9 cellular contexts compared by ENCODE assay signal in the genomic region with DNA sequence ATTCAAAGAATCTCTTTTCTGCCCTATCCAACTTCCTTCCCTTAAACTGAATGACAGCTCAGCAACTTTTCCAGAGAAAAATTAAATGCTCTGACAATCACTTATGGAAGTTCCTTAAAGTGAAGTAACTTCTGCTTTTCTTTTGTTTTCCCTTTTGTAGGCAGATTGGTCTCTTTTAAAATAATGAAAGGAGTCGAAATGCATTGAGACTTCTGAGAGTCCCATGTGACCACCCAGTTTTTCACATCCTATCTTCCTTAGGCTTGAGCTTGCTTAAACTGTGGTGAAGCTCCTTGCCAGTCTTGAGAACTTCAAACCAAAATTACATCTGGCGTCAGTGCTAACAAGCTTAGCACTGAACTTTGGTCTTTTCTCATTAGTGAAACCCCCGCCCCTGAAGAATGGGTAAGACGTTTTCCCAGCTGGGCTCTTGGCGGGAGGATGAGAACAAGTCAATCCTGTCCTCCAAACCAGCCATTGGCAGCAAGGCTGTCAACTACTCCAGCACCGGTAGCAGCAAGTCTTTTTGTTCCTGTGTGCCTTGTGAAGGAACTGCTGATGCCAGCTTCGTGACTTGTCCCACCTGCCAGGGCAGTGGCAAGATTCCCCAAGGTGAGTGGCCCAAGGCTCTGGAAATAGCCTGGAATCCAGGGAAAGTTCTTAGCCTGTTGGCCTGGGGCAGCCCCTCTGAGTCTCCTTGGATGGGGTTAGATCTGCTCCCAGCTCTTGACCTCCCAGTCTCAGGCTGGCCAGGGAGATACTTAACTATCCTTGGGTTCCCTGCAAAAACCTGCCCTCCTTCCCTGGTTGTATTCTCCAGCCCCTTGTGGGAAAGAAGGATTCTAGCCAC. TPM values are rescaled to one million over a fixed set of nuclear protein-coding genes. Genes with fewer than 3 reads are reported as not detected.
DNase-seq lines count a peak whose midpoint lies in the region; ATAC-seq and TF ChIP-seq lines count a peak whose summit lies in the region.
"Had no signal": no experiment of that assay in that cellular context is flagged by ENCODE, and none has a peak within 500 bp of the region (broad histone marks: within the 10 kb centered on the region; RNA-seq: fewer than 3 reads in every experiment).

No MANE protein-coding gene starts in this region.

- no peaks in the 10 kb centered on the region for H3F3A ChIP-seq in OCI-LY1 (ENCODE audit: insufficient read depth, low read length)

- no peaks in the 10 kb centered on the region for H3K27me3 ChIP-seq in OCI-LY1 (ENCODE audit: insufficient read depth, low read length)
- no peaks in the 10 kb centered on the region for H3K27me3 ChIP-seq in neuronal stem cell (ENCODE audit: control insufficient read depth in 3 of 3, insufficient read depth in 3 of 3, low read depth in 1 of 3, low read length in 3 of 3)

- no peaks in the 10 kb centered on the region for H4K20me1 ChIP-seq in OCI-LY1 (ENCODE audit: insufficient read depth, low read length)

- H2AFZ ChIP-seq in OCI-LY1 (ENCODE audit: low read length) (no peak overlapping the region), neuronal stem cell (ENCODE audit: low read length) (no peak overlapping the region)

- H3K4me2 ChIP-seq in OCI-LY1 (ENCODE audit: low read length) (peak overlapping the region; percentile 82), neuronal stem cell (ENCODE audit: insufficient read depth, low read length, poor library complexity, severe bottlenecking) (no peak overlapping the region)

- H3K9ac ChIP-seq in OCI-LY1 (ENCODE audit: low read length) = peak overlapping the region; percentile 61; the same call in 1 of the 2 replicates
- H3K9ac ChIP-seq in neuronal stem cell (ENCODE audit: low read depth, low read length, poor library complexity) = no peak overlapping the region

- H2BK5ac ChIP-seq in neuronal stem cell (ENCODE audit: low read length) = no peak overlapping the region

- H3K14ac ChIP-seq in neuronal stem cell (ENCODE audit: low read length) = no peak overlapping the region

- peak overlapping the region; percentile 37 for H3K27ac ChIP-seq in OCI-LY1 (ENCODE audit: low read depth, low read length, poor library complexity, severe bottlenecking)
- no peak overlapping the region for H3K27ac ChIP-seq in neuronal stem cell (replicated peaks; ENCODE audit: low read length)

- no peak overlapping the region for H2BK12ac ChIP-seq in neuronal stem cell (ENCODE audit: low read length)

- H4K8ac ChIP-seq in neuronal stem cell (ENCODE audit: low read depth, low read length) = no peak overlapping the region

- no CpG with 5 or more reads among the region's 7 CpGs for WGBS in neuronal stem cell (ENCODE audit: extremely low coverage in 2 of 2, insufficient read length in 2 of 2, insufficient replicate concordance in 1 of 2), 2 donors

- H3K79me2 ChIP-seq in OCI-LY1 (ENCODE audit: insufficient read depth, low read length) = no peaks in the 10 kb centered on the region

- peaks cover 26% of the 10 kb centered on the region for H3K4me1 ChIP-seq in OCI-LY1 (ENCODE audit: insufficient read depth, low read length, severe bottlenecking)
- peaks cover 0 to 2% of the 10 kb centered on the region in 2 donors for H3K4me1 ChIP-seq in neuronal stem cell (ENCODE audit: control insufficient read depth in 2 of 2, insufficient read depth in 1 of 2, low read depth in 1 of 2, low read length in 2 of 2)

- DNase-seq in epithelial cell of proximal tubule (ENCODE audit: low read depth) = no peak
- peak; percentile 69 for DNase-seq in pons (ENCODE audit: low spot score)
- DNase-seq in omental fat pad (ENCODE audit: low spot score) = no peak
- no peak for DNase-seq in neuronal stem cell (ENCODE audit: low spot score)
- DNase-seq: NCI-H1436 treated with DMSO at 0.1 percent for 48 hours had no signal

- ATAC-seq in GM18909 (IDR thresholded peaks at IDR 0.05; ENCODE audit: poor library complexity, unreplicated experiment) (no peak), omental fat pad (ENCODE audit: low FRiP score) (no peak), HG03565 (IDR thresholded peaks at IDR 0.05; ENCODE audit: unreplicated experiment) (no peak)

- no peaks in the 10 kb centered on the region for H3K9me2 ChIP-seq in OCI-LY1 (ENCODE audit: low read depth, low read length)

- no peak for TF ChIP-seq CTCF in OCI-LY1 (IDR thresholded peaks at IDR 0.05; ENCODE audit: low read length)
- no peak for TF ChIP-seq CTCF in epithelial cell of proximal tubule (conservative IDR thresholded peaks at IDR 0.05; ENCODE audit: low read depth, low read length)
- no peak for TF ChIP-seq CTCF in omental fat pad (IDR thresholded peaks at IDR 0.05)

- no peak overlapping the region for H3K4ac ChIP-seq in neuronal stem cell (ENCODE audit: low read length)

- H4K91ac ChIP-seq in neuronal stem cell (ENCODE audit: low read depth, low read length, poor library complexity) = no peak overlapping the region

- H2AK5ac ChIP-seq in neuronal stem cell (ENCODE audit: low read depth, low read length) = no peak overlapping the region

- H3K9me3 ChIP-seq in OCI-LY1 (ENCODE audit: low read length) (no peaks in the 10 kb centered on the region), neuronal stem cell (replicated peaks in 1 of 2; ENCODE audit: control insufficient read depth in 2 of 2, insufficient read depth in 1 of 2, low read depth in 1 of 2, low read length in 2 of 2) (no peaks in the 10 kb centered on the region)

- H3K18ac ChIP-seq in neuronal stem cell (ENCODE audit: low read length) = no peak overlapping the region

- H2BK120ac ChIP-seq in neuronal stem cell (ENCODE audit: low read depth, low read length) = no peak overlapping the region

- no peak overlapping the region for H3K23ac ChIP-seq in neuronal stem cell (ENCODE audit: low read depth, low read length, poor library complexity)

- H3K4me3 ChIP-seq in GM08714 (ENCODE audit: low read length) (peak overlapping the region; percentile 73), OCI-LY1 (ENCODE audit: low read depth, low read length, poor library complexity, severe bottlenecking) (peak overlapping the region; percentile 66), epithelial cell of proximal tubule (ENCODE audit: low read depth, low read length) (peak overlapping the region; percentile 74), neuronal stem cell (ENCODE audit: low read length in 2 of 2) (no peak overlapping the region)

- no peaks in the 10 kb centered on the region for H3K79me1 ChIP-seq in neuronal stem cell (ENCODE audit: low read depth, low read length)

- H3K36me3 ChIP-seq in OCI-LY1 (ENCODE audit: insufficient read depth, low read length) = peaks cover 13% of the 10 kb centered on the region; the same call in 1 of the 2 replicates
- H3K36me3 ChIP-seq in neuronal stem cell (replicated peaks in 1 of 2; ENCODE audit: control insufficient read depth in 2 of 2, insufficient read depth in 2 of 2, low read length in 2 of 2) = peaks cover 7 to 35% of the 10 kb centered on the region in 2 donors

- no peak overlapping the region for H2BK15ac ChIP-seq in neuronal stem cell (ENCODE audit: low read length)

RNA-seq across cellular contexts. Expression of a gene that starts 1.2 kb away (rescaled TPM):
- total RNA-seq in epithelial cell of proximal tubule (3.2 and 3.3 TPM in 2 replicates), omental fat pad (10 to 100 TPM in 3 of 4 donors, 1 to 10 TPM in 1; 8.9 to 15.1 (median 14.5) TPM)
- 1.3 TPM for polyA plus RNA-seq in neuronal stem cell (2013, experiment 1 of 2)
- 1.5 TPM for polyA plus RNA-seq in neuronal stem cell (2013, experiment 2 of 2)

RNA-seq across cellular contexts. Expression of a gene that starts 15.6 kb away (rescaled TPM):
- total RNA-seq in epithelial cell of proximal tubule (not detected in 2 replicates), omental fat pad (not detected)
- not detected for polyA plus RNA-seq in neuronal stem cell (2013, experiment 1 of 2)
- polyA plus RNA-seq in neuronal stem cell (2013, experiment 2 of 2) = 0.12 TPM

RNA-seq across cellular contexts. Expression of a gene that starts 20.9 kb away (rescaled TPM):
- not detected in 2 replicates for total RNA-seq in epithelial cell of proximal tubule
- total RNA-seq in omental fat pad = not detected
- polyA plus RNA-seq in neuronal stem cell (2013, experiment 1 of 2) = not detected
- polyA plus RNA-seq in neuronal stem cell (2013, experiment 2 of 2) = not detected

RNA-seq across cellular contexts. Expression of a gene that starts 41.9 kb away (rescaled TPM):
- total RNA-seq in epithelial cell of proximal tubule (32.1 and 33.6 TPM in 2 replicates), omental fat pad (10 to 100 TPM; 41.8 to 97.3 (median 75.3) TPM)
- polyA plus RNA-seq in neuronal stem cell (2013, experiment 1 of 2) = 31.5 TPM
- 30.7 TPM for polyA plus RNA-seq in neuronal stem cell (2013, experiment 2 of 2)

Comparison
In these comparisons a context has a peak if more than half of its experiments do, and no peak if none do; other contexts are left out.
1. H3K4me3 ChIP-seq: peak in GM08714 (single experiment), OCI-LY1 (single experiment) and epithelial cell of proximal tubule (single experiment); none in neuronal stem cell (0 of 2).